ENCODE assay signal across 9 cellular contexts in the genomic region with DNA sequence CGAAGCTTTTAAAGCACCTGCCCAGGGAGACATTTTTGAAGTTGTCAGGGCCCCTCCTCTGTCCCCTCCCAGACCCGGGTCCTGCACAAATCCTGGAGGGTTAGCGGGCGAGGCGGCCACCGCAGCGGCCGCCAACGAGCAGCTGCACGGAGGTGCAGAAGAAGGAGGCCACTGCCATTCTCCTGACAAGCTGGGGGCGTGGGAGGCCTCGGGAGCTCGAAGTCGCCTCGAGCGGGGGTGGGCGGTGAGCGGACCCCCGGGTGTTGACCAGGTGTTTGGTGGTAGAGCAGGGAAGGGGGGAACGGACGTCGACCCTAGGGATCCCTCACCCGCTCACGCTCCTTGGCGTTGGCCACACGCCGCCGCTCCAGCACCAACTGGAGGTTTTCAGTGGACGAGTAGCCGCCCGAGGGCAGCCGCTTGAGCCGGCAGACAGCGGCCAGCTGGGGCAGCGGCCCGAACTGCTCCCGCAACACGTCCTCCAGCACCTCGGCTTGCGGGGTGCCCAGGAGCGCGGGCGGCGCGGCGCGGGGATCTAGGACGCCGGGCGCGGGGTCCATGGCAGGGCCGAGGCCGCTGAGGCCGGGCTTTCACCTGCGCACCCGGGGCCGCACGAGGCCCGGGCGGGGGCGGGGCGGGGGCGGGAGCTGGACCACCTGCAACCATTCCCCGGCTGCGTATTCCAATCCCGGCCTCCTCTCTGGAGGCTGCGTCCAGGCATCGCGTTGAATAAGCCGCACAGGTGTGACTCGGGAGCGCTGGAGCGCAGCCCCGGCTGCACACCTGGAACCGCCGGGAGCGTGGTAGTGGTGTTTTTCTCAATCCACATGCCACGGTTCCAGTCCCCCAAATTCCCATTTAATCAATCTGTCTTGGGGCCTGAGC. TPM values are rescaled to one million over a fixed set of nuclear protein-coding genes. Genes with fewer than 3 reads are reported as not detected.
DNase-seq lines count a peak whose midpoint lies in the region; ATAC-seq lines count a peak whose summit lies in the region.
"Had no signal": no experiment of that assay in that cellular context is flagged by ENCODE, and none has a peak within 500 bp of the region (broad histone marks: within the 10 kb centered on the region; RNA-seq: fewer than 3 reads in every experiment).

TSS of gene FIGLA (minus strand) at position 565 of the 885 bp plus-strand sequence. CDS start at position 560, 5 bp downstream.

- H3K4me1 Mint-ChIP-seq in CD4-positive, CD25-positive, alpha-beta regulatory T cell: peaks cover 3 to 15% (median 8%) of the 10 kb centered on the region in 4 donors
- H3K4me1 Mint-ChIP-seq in natural killer cell treated with Interleukin-12 subunit alpha and Interleukin-12 subunit beta and Interleukin-15 and Interleukin-18, amount 100 ng/mL, for 72 hours (ENCODE audit: low read depth in 2 of 2): peaks cover 43 to 49% of the 10 kb centered on the region in 2 donors

- H3K4me1 ChIP-seq in CD4-positive, CD25-positive, alpha-beta regulatory T cell (ENCODE audit: control insufficient read depth, insufficient read depth, low read length, poor library complexity, severe bottlenecking): peaks cover 12% of the 10 kb centered on the region
- peaks cover 11% of the 10 kb centered on the region for H3K4me1 ChIP-seq in effector memory CD4-positive, alpha-beta T cell (ENCODE audit: control insufficient read depth, insufficient read depth, low read length, poor library complexity, severe bottlenecking)

- no peak within 1 kb of the TSS for H3K27ac ChIP-seq in CD4-positive, CD25-positive, alpha-beta regulatory T cell (ENCODE audit: insufficient read depth, low read length, poor library complexity, severe bottlenecking)
- no peak within 1 kb of the TSS for H3K27ac ChIP-seq in effector memory CD4-positive, alpha-beta T cell (ENCODE audit: insufficient read depth, low read length, poor library complexity, severe bottlenecking)

- no peak within 1 kb of the TSS for H3K27ac Mint-ChIP-seq in CD4-positive, CD25-positive, alpha-beta regulatory T cell
- H3K27ac Mint-ChIP-seq in natural killer cell treated with Interleukin-12 subunit alpha and Interleukin-12 subunit beta and Interleukin-15 and Interleukin-18, amount 100 ng/mL, for 72 hours: peak within 1 kb of the TSS; percentile 82 to 86

- peaks cover 70% of the 10 kb centered on the region for H3K27me3 Mint-ChIP-seq in CD4-positive, CD25-positive, alpha-beta regulatory T cell
- H3K27me3 Mint-ChIP-seq in natural killer cell treated with Interleukin-12 subunit alpha and Interleukin-12 subunit beta and Interleukin-15 and Interleukin-18, amount 100 ng/mL, for 72 hours: peaks cover 15 to 34% of the 10 kb centered on the region in 2 donors

- H3K36me3 ChIP-seq in CD4-positive, CD25-positive, alpha-beta regulatory T cell (ENCODE audit: control insufficient read depth, insufficient read depth, low read length): no peaks in the 10 kb centered on the region
- H3K36me3 ChIP-seq in MG63: no peaks in the 10 kb centered on the region
- H3K36me3 ChIP-seq in effector memory CD4-positive, alpha-beta T cell (ENCODE audit: control insufficient read depth, insufficient read depth, low read length): no peaks in the 10 kb centered on the region

- no peak for ATAC-seq in CD4-positive, CD25-positive, alpha-beta regulatory T cell (ENCODE audit: low read depth in 2 of 2)
- peak; percentile 10 to 61 for ATAC-seq in natural killer cell treated with Interleukin-12 subunit alpha and Interleukin-12 subunit beta and Interleukin-15 and Interleukin-18, amount 100 ng/mL, for 72 hours
- ATAC-seq in HG02884 (IDR thresholded peaks at IDR 0.05; ENCODE audit: unreplicated experiment): no peak

- no peaks in the 10 kb centered on the region for H3K36me3 Mint-ChIP-seq in CD4-positive, CD25-positive, alpha-beta regulatory T cell
- H3K36me3 Mint-ChIP-seq in natural killer cell treated with Interleukin-12 subunit alpha and Interleukin-12 subunit beta and Interleukin-15 and Interleukin-18, amount 100 ng/mL, for 72 hours: peaks cover 11% of the 10 kb centered on the region

- peaks cover 39% of the 10 kb centered on the region for H3K27me3 ChIP-seq in CD4-positive, CD25-positive, alpha-beta regulatory T cell (ENCODE audit: control insufficient read depth, insufficient read depth, low read length)
- peaks cover 11% of the 10 kb centered on the region for H3K27me3 ChIP-seq in MG63
- H3K27me3 ChIP-seq in effector memory CD4-positive, alpha-beta T cell (replicated peaks; ENCODE audit: control insufficient read depth, insufficient read depth, low read length, poor library complexity, severe bottlenecking): peaks cover 26% of the 10 kb centered on the region

- peaks cover 0 to 3% (median 0%) of the 10 kb centered on the region in 7 donors for H3K9me3 Mint-ChIP-seq in CD4-positive, CD25-positive, alpha-beta regulatory T cell
- no peaks in the 10 kb centered on the region for H3K9me3 Mint-ChIP-seq in natural killer cell treated with Interleukin-12 subunit alpha and Interleukin-12 subunit beta and Interleukin-15 and Interleukin-18, amount 100 ng/mL, for 72 hours

- H3K4me3 Mint-ChIP-seq in CD4-positive, CD25-positive, alpha-beta regulatory T cell: peak within 1 kb of the TSS in 3 of 4 donors; percentile 73 to 83 (median 76)
- peak within 1 kb of the TSS; percentile 77 for H3K4me3 Mint-ChIP-seq in natural killer cell treated with Interleukin-12 subunit alpha and Interleukin-12 subunit beta and Interleukin-15 and Interleukin-18, amount 100 ng/mL, for 72 hours

- DNase-seq in CD4-positive, CD25-positive, alpha-beta regulatory T cell: no peak
- no peak for DNase-seq in MG63
- no peak for DNase-seq in effector memory CD4-positive, alpha-beta T cell
- DNase-seq in natural killer cell treated with Interleukin-12 subunit alpha and Interleukin-12 subunit beta and Interleukin-15 and Interleukin-18, amount 100 ng/mL, for 72 hours (ENCODE audit: low spot score): no peak
- no peak for DNase-seq in DMS153 treated with DMSO at 0.1 percent for 48 hours (lab: John Stamatoyannopoulos, UW; ENCODE audit: unreplicated experiment)
- no peak for DNase-seq in SIG-M5 treated with dmso at 0.1 percent for 504 hours (lab: John Stamatoyannopoulos, UW; ENCODE audit: unreplicated experiment)
- no peak for DNase-seq in NCI-H2029 (lab: John Stamatoyannopoulos, UW)

- no peak within 1 kb of the TSS for H3K4me3 ChIP-seq in CD4-positive, CD25-positive, alpha-beta regulatory T cell (ENCODE audit: low read depth, low read length)
- H3K4me3 ChIP-seq in MG63: peak within 1 kb of the TSS; percentile 16; the same call in 1 of the 2 replicates
- peak within 1 kb of the TSS; percentile 19 for H3K4me3 ChIP-seq in effector memory CD4-positive, alpha-beta T cell (ENCODE audit: insufficient read depth, low read depth, low read length, poor library complexity, severe bottlenecking)

- H3K9me3 ChIP-seq in CD4-positive, CD25-positive, alpha-beta regulatory T cell (ENCODE audit: control insufficient read depth in 2 of 2, low read length in 2 of 2): no peaks in the 10 kb centered on the region
- no peaks in the 10 kb centered on the region for H3K9me3 ChIP-seq in MG63
- no peaks in the 10 kb centered on the region for H3K9me3 ChIP-seq in effector memory CD4-positive, alpha-beta T cell (ENCODE audit: control insufficient read depth, low read length)

RNA-seq across cellular contexts. Expression of gene FIGLA, which starts in this region (rescaled TPM):
- total RNA-seq in CD4-positive, CD25-positive, alpha-beta regulatory T cell: not detected
- polyA plus RNA-seq in CD4-positive, CD25-positive, alpha-beta regulatory T cell: not detected
- not detected in 2 replicates for total RNA-seq in MG63 (2014; rRNA removed; shearing (Covaris generic); ENCODE audit: low replicate concordance)
- 1 to 10 TPM in 1 of 2 donors, under 1 TPM in 1; 0.98 to 1.1 TPM for total RNA-seq in natural killer cell treated with Interleukin-12 subunit alpha and Interleukin-12 subunit beta and Interleukin-15 and Interleukin-18, amount 100 ng/mL, for 72 hours
- total RNA-seq: bronchial epithelial cell had no signal

Comparison
In these comparisons a context has a peak if more than half of its experiments do, and no peak if none do; other contexts are left out.
1. ATAC-seq: peak in natural killer cell treated with Interleukin-12 subunit alpha and Interleukin-12 subunit beta and Interleukin-15 and Interleukin-18, amount 100 ng/mL, for 72 hours (2 of 2); none in CD4-positive, CD25-positive, alpha-beta regulatory T cell (0 of 2) and HG02884 (single experiment).
2. H3K27ac Mint-ChIP-seq: peak in natural killer cell treated with Interleukin-12 subunit alpha and Interleukin-12 subunit beta and Interleukin-15 and Interleukin-18, amount 100 ng/mL, for 72 hours (2 of 2); none in CD4-positive, CD25-positive, alpha-beta regulatory T cell (0 of 3).